21 cellular contexts compared by ENCODE assay signal in genomic region chr10:52484426-52485065, GRCh38.
"Had no signal": no experiment of that assay in that cellular context is flagged by ENCODE, and none has a peak within 500 bp of the region (broad histone marks: within the 10 kb centered on the region; RNA-seq: fewer than 3 reads in every experiment).

No MANE protein-coding gene starts in this region.

- H3K27me3 Mint-ChIP-seq: activated B cell treated with CpG ODN at 0.5 μM for 24 hours; activated CD4-positive, alpha-beta T cell treated with anti-CD3 and anti-CD28 coated beads, Interleukin-2, amount 10 ng/mL, durations not matched to agents 24 days and 14 days; activated naive CD8-positive, alpha-beta T cell treated with anti-CD3 and anti-CD28 coated beads, Interleukin-2, amount 10 ng/mL, durations not matched to agents 7 days and 5 days; memory B cell; naive thymus-derived CD8-positive, alpha-beta T cell had no signal

- H3K9me3 Mint-ChIP-seq: activated B cell treated with CpG ODN at 0.5 μM for 24 hours; activated CD4-positive, alpha-beta T cell treated with anti-CD3 and anti-CD28 coated beads, Interleukin-2, amount 10 ng/mL, durations not matched to agents 24 days and 14 days; activated naive CD8-positive, alpha-beta T cell treated with anti-CD3 and anti-CD28 coated beads, Interleukin-2, amount 10 ng/mL, durations not matched to agents 7 days and 5 days; activated T-helper 1 cell treated with anti-CD3 and anti-CD28 coated beads, Interleukin-12 subunit alpha, Interleukin-12 subunit beta, Interleukin-2, Interleukin-4 antibody, amounts not matched to agents 30 ng/mL and 10 ng/mL and 1 ng/mL, durations not matched to agents 14 hours and 24 hours and 36 hours; memory B cell had no signal

- H3K9me3 ChIP-seq: left ventricle myocardium inferior, stomach, testis, upper lobe of left lung had no signal

- DNase-seq: activated B cell treated with CpG ODN at 0.5 μM for 24 hours; activated CD4-positive, alpha-beta T cell treated with anti-CD3 and anti-CD28 coated beads, Interleukin-2, amount 10 ng/mL, durations not matched to agents 24 days and 14 days; activated naive CD4-positive, alpha-beta T cell; activated naive CD8-positive, alpha-beta T cell treated with anti-CD3 and anti-CD28 coated beads, Interleukin-2, amount 10 ng/mL, durations not matched to agents 7 days and 5 days; aorta; cerebellar nuclear complex; dermis blood vessel endothelial cell; foreskin keratinocyte; glutamatergic neuron; hypothalamus; kidney; left ventricle myocardium inferior; naive thymus-derived CD8-positive, alpha-beta T cell; stimulated activated CD4-positive, alpha-beta T cell treated with anti-CD3 and anti-CD28 coated beads, Interleukin-12 subunit alpha, Interleukin-12 subunit beta, amount 100 ng/mL, for 4 hours; stimulated activated CD4-positive, alpha-beta T cell treated with anti-CD3 and anti-CD28 coated beads, Interleukin-2, amount 100 ng/mL, for 24 hours; stomach; T-helper 2 cell; testis; upper lobe of left lung had no signal

- H3K36me3 Mint-ChIP-seq: activated naive CD8-positive, alpha-beta T cell treated with anti-CD3 and anti-CD28 coated beads, Interleukin-2, amount 10 ng/mL, durations not matched to agents 7 days and 5 days; memory B cell; naive thymus-derived CD8-positive, alpha-beta T cell had no signal

- ATAC-seq: foreskin keratinocyte; naive thymus-derived CD8-positive, alpha-beta T cell had no signal

- H3K4me1 Mint-ChIP-seq: activated CD4-positive, alpha-beta T cell treated with anti-CD3 and anti-CD28 coated beads, Interleukin-2, amount 10 ng/mL, durations not matched to agents 24 days and 14 days; activated naive CD8-positive, alpha-beta T cell treated with anti-CD3 and anti-CD28 coated beads, Interleukin-2, amount 10 ng/mL, durations not matched to agents 7 days and 5 days had no signal

- H3K4me3 ChIP-seq: left ventricle myocardium inferior, stomach, testis, upper lobe of left lung had no signal

- H3K27ac Mint-ChIP-seq: activated B cell treated with CpG ODN at 0.5 μM for 24 hours; activated CD4-positive, alpha-beta T cell treated with anti-CD3 and anti-CD28 coated beads, Interleukin-2, amount 10 ng/mL, durations not matched to agents 24 days and 14 days; activated naive CD8-positive, alpha-beta T cell treated with anti-CD3 and anti-CD28 coated beads, Interleukin-2, amount 10 ng/mL, durations not matched to agents 7 days and 5 days; activated T-helper 1 cell treated with anti-CD3 and anti-CD28 coated beads, Interleukin-12 subunit alpha, Interleukin-12 subunit beta, Interleukin-2, Interleukin-4 antibody, amounts not matched to agents 30 ng/mL and 10 ng/mL and 1 ng/mL, durations not matched to agents 14 hours and 24 hours and 36 hours; memory B cell; naive thymus-derived CD8-positive, alpha-beta T cell had no signal

- H3K27me3 ChIP-seq: foreskin keratinocyte, stomach, upper lobe of left lung had no signal

- H3K36me3 ChIP-seq: left ventricle myocardium inferior, stomach, upper lobe of left lung had no signal

- H3K4me3 Mint-ChIP-seq: activated B cell treated with CpG ODN at 0.5 μM for 24 hours; activated CD4-positive, alpha-beta T cell treated with anti-CD3 and anti-CD28 coated beads, Interleukin-2, amount 10 ng/mL, durations not matched to agents 24 days and 14 days; activated naive CD8-positive, alpha-beta T cell treated with anti-CD3 and anti-CD28 coated beads, Interleukin-2, amount 10 ng/mL, durations not matched to agents 7 days and 5 days; activated T-helper 1 cell treated with anti-CD3 and anti-CD28 coated beads, Interleukin-12 subunit alpha, Interleukin-12 subunit beta, Interleukin-2, Interleukin-4 antibody, amounts not matched to agents 30 ng/mL and 10 ng/mL and 1 ng/mL, durations not matched to agents 14 hours and 24 hours and 36 hours; memory B cell; naive thymus-derived CD8-positive, alpha-beta T cell had no signal

- H3K4me1 ChIP-seq: left ventricle myocardium inferior, stomach, testis, upper lobe of left lung had no signal
